In the genomic region with DNA sequence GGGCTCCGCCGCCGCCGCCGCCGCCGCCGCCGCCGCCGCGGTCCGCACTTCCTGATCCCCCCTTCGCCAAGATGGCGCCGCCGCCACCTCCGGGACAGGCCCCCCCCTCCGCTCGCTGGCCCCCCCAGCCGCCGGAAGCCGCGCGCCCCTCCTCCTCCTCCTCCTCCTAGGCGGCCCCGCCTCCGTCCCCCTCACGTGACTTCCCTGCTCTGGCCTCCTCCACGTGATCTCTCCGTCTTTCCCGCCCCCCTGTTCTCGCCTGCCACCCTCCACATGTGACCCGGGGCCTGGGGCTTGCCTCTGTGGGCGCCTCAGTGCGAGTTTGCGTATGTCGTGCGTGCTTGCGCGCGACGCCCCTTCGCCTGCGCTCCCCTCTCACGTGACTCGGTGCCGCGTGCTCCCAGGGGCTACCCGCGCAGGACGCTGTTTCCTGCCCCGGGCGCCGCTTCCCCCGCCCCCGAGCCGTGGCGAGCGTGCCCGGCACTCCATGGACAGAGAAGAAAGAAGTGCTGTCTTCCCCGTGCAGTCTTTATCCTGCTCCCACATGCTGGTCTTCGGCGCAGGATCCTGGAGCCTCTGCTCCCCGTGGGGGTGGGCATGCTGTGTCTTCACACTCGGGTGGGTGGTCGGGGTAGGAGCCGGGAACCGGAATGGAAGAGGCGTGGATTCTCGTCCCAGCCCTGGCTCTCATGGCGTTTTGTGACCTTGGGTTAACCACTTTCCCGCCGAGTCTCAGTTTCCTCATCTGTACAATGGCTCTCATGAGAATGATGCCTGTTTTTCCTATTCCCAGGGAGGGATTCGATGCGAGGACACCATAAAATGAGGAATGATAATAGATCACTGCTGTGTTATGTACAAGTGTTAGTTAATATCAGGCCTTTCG, we compare ENCODE assay signal across 8 cellular contexts. TPM values are rescaled to one million over a fixed set of nuclear protein-coding genes. Genes with fewer than 3 reads are reported as not detected.
DNase-seq lines count a peak whose midpoint lies in the region; ATAC-seq and TF ChIP-seq lines count a peak whose summit lies in the region.

A gene (minus strand): TSS at position 53 of the 886 bp plus-strand sequence. CDS start 109 bp downstream, outside the sequence.

- TF ChIP-seq POLR2A in NB4 (IDR thresholded peaks at IDR 0.05; ENCODE audit: extremely low read depth, insufficient read length) (peak; percentile 67), gastroesophageal sphincter (IDR thresholded peaks at IDR 0.05) (peak; percentile 57 to 63)

- peak within 1 kb of the TSS; percentile 98 for H3K27ac Mint-ChIP-seq in HFFc6
- H3K27ac Mint-ChIP-seq in activated naive CD4-positive, alpha-beta T cell treated with anti-CD3 and anti-CD28 coated beads, Interleukin-2, amount 10 ng/mL, durations not matched to agents 7 days and 5 days, result peak within 1 kb of the TSS; percentile 87

- H3K9me3 ChIP-seq in SK-N-MC (ENCODE audit: low read depth, low read length) (no peaks in the 10 kb centered on the region), gastroesophageal sphincter (no peaks in the 10 kb centered on the region)

- ATAC-seq in gastroesophageal sphincter, result peak; percentile 97

- peaks cover 31% of the 10 kb centered on the region for H3K36me3 Mint-ChIP-seq in HFFc6 (ENCODE audit: low read depth)
- H3K36me3 Mint-ChIP-seq in activated naive CD4-positive, alpha-beta T cell treated with anti-CD3 and anti-CD28 coated beads, Interleukin-2, amount 10 ng/mL, durations not matched to agents 7 days and 5 days, result peaks cover 34% of the 10 kb centered on the region

- H3K27ac ChIP-seq in SK-N-MC (peak within 1 kb of the TSS; percentile 93), gastroesophageal sphincter (peak within 1 kb of the TSS; percentile 87 to 92 (median 89))

- H3K9me3 Mint-ChIP-seq in HFFc6, result no peaks in the 10 kb centered on the region
- H3K9me3 Mint-ChIP-seq in activated naive CD4-positive, alpha-beta T cell treated with anti-CD3 and anti-CD28 coated beads, Interleukin-2, amount 10 ng/mL, durations not matched to agents 7 days and 5 days, result no peaks in the 10 kb centered on the region

- peaks cover 3% of the 10 kb centered on the region; the same call in 1 of the 2 replicates for H3K27me3 Mint-ChIP-seq in HFFc6 (ENCODE audit: insufficient read depth)
- peaks cover 8% of the 10 kb centered on the region for H3K27me3 Mint-ChIP-seq in activated naive CD4-positive, alpha-beta T cell treated with anti-CD3 and anti-CD28 coated beads, Interleukin-2, amount 10 ng/mL, durations not matched to agents 7 days and 5 days

- peak within 1 kb of the TSS; percentile 91 for H3K9ac ChIP-seq in SK-N-MC (ENCODE audit: insufficient read length)

- peak within 1 kb of the TSS; percentile 96 for H3K4me3 Mint-ChIP-seq in HFFc6
- H3K4me3 Mint-ChIP-seq in activated naive CD4-positive, alpha-beta T cell treated with anti-CD3 and anti-CD28 coated beads, Interleukin-2, amount 10 ng/mL, durations not matched to agents 7 days and 5 days, result peak within 1 kb of the TSS; percentile 91

- WGBS in gastroesophageal sphincter (ENCODE audit: low coverage in 1 of 2), 2 donors, result 0 to 4% methylated on average over 9 of the region's 77 CpGs

- no peaks in the 10 kb centered on the region for H3K27me3 ChIP-seq in gastroesophageal sphincter

- no peak for TF ChIP-seq EP300 in gastroesophageal sphincter (IDR thresholded peaks at IDR 0.05)

- DNase-seq in GM04503 (ENCODE audit: low read depth), result peak; percentile 85
- peak; percentile 99 for DNase-seq in HFFc6
- peak; percentile 99 for DNase-seq in NB4 (ENCODE audit: low read depth)
- peak; percentile 96 for DNase-seq in SK-N-MC (ENCODE audit: low read depth, low spot score)
- DNase-seq in activated naive CD4-positive, alpha-beta T cell treated with anti-CD3 and anti-CD28 coated beads, Interleukin-2, amount 10 ng/mL, durations not matched to agents 7 days and 5 days, result peak; percentile 100
- DNase-seq in non-pigmented ciliary epithelial cell (ENCODE audit: low read depth), result peak; percentile 88
- DNase-seq in superior temporal gyrus (ENCODE audit: extremely low spot score), result peak; percentile 98

- CTCF ChIA-PET in activated naive CD4-positive, alpha-beta T cell treated with anti-CD3 and anti-CD28 coated beads, Interleukin-2, amount 10 ng/mL, durations not matched to agents 7 days and 5 days (lab: Charles Lee), result interaction anchor here (0.9 to 2.3 kb wide), 31 partner anchors 9 to 527 kb away, joined by 3 to 19 read pairs (median 5); a partner anchor contains a TSS

- H3K4me1 ChIP-seq in gastroesophageal sphincter, result peaks cover 0 to 50% (median 10%) of the 10 kb centered on the region in 3 donors

- H3K4me3 ChIP-seq in NB4 (ENCODE audit: low read depth, low read length) (peak within 1 kb of the TSS; percentile 98), SK-N-MC (peak within 1 kb of the TSS; percentile 93), gastroesophageal sphincter (peak within 1 kb of the TSS; percentile 90 to 93)

- TF ChIP-seq CTCF in HFFc6 (IDR thresholded peaks at IDR 0.05) (no peak), NB4 (IDR thresholded peaks at IDR 0.05; ENCODE audit: low read depth, low read length) (no peak), gastroesophageal sphincter (IDR thresholded peaks at IDR 0.05) (no peak)

- peaks cover 29% of the 10 kb centered on the region for H3K4me1 Mint-ChIP-seq in HFFc6 (ENCODE audit: low read depth)
- peaks cover 36% of the 10 kb centered on the region for H3K4me1 Mint-ChIP-seq in activated naive CD4-positive, alpha-beta T cell treated with anti-CD3 and anti-CD28 coated beads, Interleukin-2, amount 10 ng/mL, durations not matched to agents 7 days and 5 days

- H3K36me3 ChIP-seq in SK-N-MC (ENCODE audit: insufficient read depth, low read length) (peaks cover 20% of the 10 kb centered on the region), gastroesophageal sphincter (peaks cover 0 to 21% of the 10 kb centered on the region in 2 donors)

RNA-seq across cellular contexts. Expression of the gene that starts here (rescaled TPM):
- 100 to 1,000 TPM in 1 of 6 experiments, 10 to 100 TPM in 5; 72.6 to 101 (median 91.5) TPM for total RNA-seq in HFFc6 (2021; fragmentation: NEBNext Ultra II Directional; extraction: Animal tissue kit (Norgen Biotek cat#: 25700))
- 10 to 100 TPM; 27.4 to 39.7 (median 32.2) TPM for total RNA-seq in gastroesophageal sphincter

Comparison
In these comparisons a context has a peak if more than half of its experiments do, and no peak if none do; other contexts are left out.
1. Peak in every context shown above with its lines: DNase-seq, ATAC-seq, H3K4me3 ChIP-seq and H3K27ac ChIP-seq.